ENCODE assay signal across 8 cellular contexts in genomic region chr22:40044870-40045834, GRCh38. TPM values are rescaled to one million over a fixed set of nuclear protein-coding genes. Genes with fewer than 3 reads are reported as not detected.
DNase-seq lines count a peak whose midpoint lies in the region; ATAC-seq and TF ChIP-seq lines count a peak whose summit lies in the region.

No MANE protein-coding gene starts in this region.

- TF ChIP-seq CTCF in choroid plexus epithelial cell (conservative IDR thresholded peaks at IDR 0.05; ENCODE audit: low read depth, low read length) (no peak), right lobe of liver (IDR thresholded peaks at IDR 0.05) (no peak)

- H3K27ac ChIP-seq in right lobe of liver: peak overlapping the region; percentile 36 to 97 (median 70)

- H3K9me3 ChIP-seq in right lobe of liver: no peaks in the 10 kb centered on the region

- TF ChIP-seq POLR2A in right lobe of liver (IDR thresholded peaks at IDR 0.05): peak; percentile 26

- peaks cover 0 to 23% (median 6%) of the 10 kb centered on the region in 4 donors for H3K4me1 ChIP-seq in right lobe of liver

- in situ Hi-C loops in Caki2 (cut with HindIII; ENCODE audit: low pct_unique_long_range_greater_than_20kb, low sequenced_read_pairs) (no loop called here), KBM-7 (cut with MboI; ENCODE audit: low pct_unique_long_range_greater_than_20kb, low sequenced_read_pairs) (no loop called here)

- H3K27me3 ChIP-seq in right lobe of liver: no peaks in the 10 kb centered on the region

- WGBS in right lobe of liver (ENCODE audit: insufficient coverage, low coverage, low lambda C conversion rate, missing lambda C conversion rate): 1% methylated on average over 12 of the region's 138 CpGs

- peak; percentile 28 for ATAC-seq in GM21390 (IDR thresholded peaks at IDR 0.05; ENCODE audit: unreplicated experiment)
- peak; percentile 2 to 7 (median 4) for ATAC-seq in right lobe of liver

- H3K4me3 ChIP-seq in choroid plexus epithelial cell (ENCODE audit: low read depth, low read length): peak overlapping the region; percentile 96
- peak overlapping the region; percentile 69 to 85 (median 76) for H3K4me3 ChIP-seq in right lobe of liver

- H3K36me3 ChIP-seq in right lobe of liver: no peaks in the 10 kb centered on the region

- DNase-seq in Caki2 (ENCODE audit: low read depth) (peak; percentile 75), KBM-7 (peak; percentile 57), choroid plexus epithelial cell (ENCODE audit: low read depth) (peak; percentile 28), right lobe of liver (peak; percentile 72 to 80 (median 76)), foreskin melanocyte (no peak)
- DNase-seq in activated CD4-positive, alpha-beta T cell treated with anti-CD3 and anti-CD28 coated beads for 1 hour: peak; percentile 52
- peak; percentile 74 for DNase-seq in stimulated activated CD4-positive, alpha-beta T cell treated with anti-CD3 and anti-CD28 coated beads, Interleukin-4, amount 100 ng/mL, for 24 hours

- intact Hi-C loops in right lobe of liver (cut with DNase I): no loop called here

RNA-seq across cellular contexts. Expression of gene FAM83F, which starts 50.4 kb away (rescaled TPM):
- not detected in 2 replicates for total RNA-seq in Caki2 (2014; rRNA removed; shearing (Covaris generic); ENCODE audit: low replicate concordance)
- 1 to 10 TPM; 1.1 to 4.5 (median 1.6) TPM for total RNA-seq in right lobe of liver
